Comparison of ENCODE assay signal across 20 cellular contexts in genomic region chr3:151766454-151766853, GRCh38. TPM values are rescaled to one million over a fixed set of nuclear protein-coding genes. Genes with fewer than 3 reads are reported as not detected.
DNase-seq lines count a peak whose midpoint lies in the region; ATAC-seq, FAIRE-seq and TF ChIP-seq lines count a peak whose summit lies in the region.
"Had no signal": no experiment of that assay in that cellular context is flagged by ENCODE, and none has a peak within 500 bp of the region (broad histone marks: within the 10 kb centered on the region; RNA-seq: fewer than 3 reads in every experiment).

No MANE protein-coding gene starts in this region.

- no peak for TF ChIP-seq POLR2A in H54 (IDR thresholded peaks at IDR 0.05; ENCODE audit: low read depth, low read length)

- H3K4me1 Mint-ChIP-seq in activated T-cell treated with anti-CD3 and anti-CD28 coated beads, Interleukin-2, amount 50 U/mL, for 72 hours (ENCODE audit: low read depth) = no peaks in the 10 kb centered on the region
- H3K4me1 Mint-ChIP-seq: activated CD4-positive, alpha-beta T cell treated with anti-CD3 and anti-CD28 coated beads, Interleukin-2, amount 10 ng/mL, durations not matched to agents 7 days and 5 days had no signal

- H3K27me3 Mint-ChIP-seq in activated T-cell treated with anti-CD3 and anti-CD28 coated beads, Interleukin-2, amount 50 U/mL, for 72 hours (ENCODE audit: low read depth) = no peaks in the 10 kb centered on the region
- H3K27me3 Mint-ChIP-seq: activated CD4-positive, alpha-beta T cell treated with anti-CD3 and anti-CD28 coated beads, Interleukin-2, amount 10 ng/mL, durations not matched to agents 7 days and 5 days; CD4-positive, alpha-beta T cell had no signal

- H3K27ac Mint-ChIP-seq in activated T-cell treated with anti-CD3 and anti-CD28 coated beads, Interleukin-2, amount 50 U/mL, for 72 hours = no peak overlapping the region
- H3K27ac Mint-ChIP-seq: activated CD4-positive, alpha-beta T cell treated with anti-CD3 and anti-CD28 coated beads, Interleukin-2, amount 10 ng/mL, durations not matched to agents 7 days and 5 days; activated naive CD4-positive, alpha-beta T cell treated with anti-CD3 and anti-CD28 coated beads, Interleukin-2, amount 50 U/mL, for 72 hours; CD4-positive, alpha-beta T cell had no signal

- DNase-seq in H54 (ENCODE audit: insufficient read length, low spot score) (no peak), RCC 7860 (ENCODE audit: low spot score) (peak; percentile 55), dermis microvascular lymphatic vessel endothelial cell (ENCODE audit: low read depth in 2 of 2) (peak; percentile 61 to 94), retinal pigment epithelial cell (ENCODE audit: low read depth) (peak; percentile 22), DMS53 treated with DMSO at 0.1 percent for 48 hours (lab: John Stamatoyannopoulos, UW; ENCODE audit: unreplicated experiment) (no peak), MG63 (no peak)
- DNase-seq in activated T-cell treated with anti-CD3 and anti-CD28 coated beads, Interleukin-2, amount 50 U/mL, for 72 hours = no peak
- DNase-seq: activated CD4-positive, alpha-beta T cell treated with anti-CD3 and anti-CD28 coated beads, Interleukin-2, amount 10 ng/mL, durations not matched to agents 7 days and 5 days; activated T-cell treated with anti-CD3 and anti-CD28 coated beads, Interleukin-2, amount 50 U/mL, for 1 hour; CD4-positive, alpha-beta T cell; central memory CD4-positive, alpha-beta T cell; heart left ventricle; NCI-H2171 treated with DMSO at 0.1 percent for 48 hours; SHP77; stimulated activated CD4-positive, alpha-beta T cell treated with anti-CD3 and anti-CD28 coated beads, Interleukin-4, amount 100 ng/mL, for 24 hours had no signal

- H3K36me3 Mint-ChIP-seq in activated T-cell treated with anti-CD3 and anti-CD28 coated beads, Interleukin-2, amount 50 U/mL, for 72 hours (ENCODE audit: insufficient read depth in 2 of 2) = no peaks in the 10 kb centered on the region
- H3K36me3 Mint-ChIP-seq: activated naive CD4-positive, alpha-beta T cell treated with anti-CD3 and anti-CD28 coated beads, Interleukin-2, amount 50 U/mL, for 72 hours had no signal

- peak; percentile 85 for FAIRE-seq in H54 (lab: Jason Lieb, UNC)
- peak; percentile 58 for FAIRE-seq in RCC 7860 (lab: Jason Lieb, UNC)
- FAIRE-seq: GM12878 had no signal

- no peaks in the 10 kb centered on the region for H3K36me3 ChIP-seq in MG63
- H3K36me3 ChIP-seq: heart left ventricle, thoracic aorta had no signal

- H3K4me3 ChIP-seq in retinal pigment epithelial cell (ENCODE audit: low read length) (no peak overlapping the region), MG63 (no peak overlapping the region)
- H3K4me3 ChIP-seq: GM12878, heart left ventricle, thoracic aorta had no signal

- H3K9me3 ChIP-seq in MG63 = peaks cover 3% of the 10 kb centered on the region
- H3K9me3 ChIP-seq: heart left ventricle, thoracic aorta had no signal

- H3K27me3 ChIP-seq in MG63 = no peaks in the 10 kb centered on the region
- H3K27me3 ChIP-seq: heart left ventricle had no signal

- no peak for TF ChIP-seq CTCF in retinal pigment epithelial cell (conservative IDR thresholded peaks at IDR 0.05; ENCODE audit: low read depth, low read length)

- ATAC-seq in activated T-cell treated with anti-CD3 and anti-CD28 coated beads, Interleukin-2, amount 50 U/mL, for 72 hours (replicated peaks in 1 of 2) = no peak
- ATAC-seq: activated naive CD4-positive, alpha-beta T cell treated with anti-CD3 and anti-CD28 coated beads, Interleukin-2, amount 50 U/mL, for 72 hours; GM12878 had no signal

- no peak overlapping the region for H3K4me3 Mint-ChIP-seq in activated T-cell treated with anti-CD3 and anti-CD28 coated beads, Interleukin-2, amount 50 U/mL, for 72 hours
- H3K4me3 Mint-ChIP-seq: activated CD4-positive, alpha-beta T cell treated with anti-CD3 and anti-CD28 coated beads, Interleukin-2, amount 10 ng/mL, durations not matched to agents 7 days and 5 days; CD4-positive, alpha-beta T cell had no signal

- H3K9me3 Mint-ChIP-seq in activated T-cell treated with anti-CD3 and anti-CD28 coated beads, Interleukin-2, amount 50 U/mL, for 72 hours = peaks cover 2 to 3% of the 10 kb centered on the region in 2 donors
- H3K9me3 Mint-ChIP-seq: activated CD4-positive, alpha-beta T cell treated with anti-CD3 and anti-CD28 coated beads, Interleukin-2, amount 10 ng/mL, durations not matched to agents 7 days and 5 days; CD4-positive, alpha-beta T cell had no signal

RNA-seq across cellular contexts. Expression of gene AADACL2, which starts 32.7 kb away (rescaled TPM):
- not detected in 2 replicates for total RNA-seq in dermis microvascular lymphatic vessel endothelial cell
- not detected for total RNA-seq in activated T-cell treated with anti-CD3 and anti-CD28 coated beads, Interleukin-2, amount 50 U/mL, for 72 hours
- not detected in 2 replicates for total RNA-seq in MG63 (2014; rRNA removed; shearing (Covaris generic); ENCODE audit: low replicate concordance)
- total RNA-seq: activated CD4-positive, alpha-beta T cell treated with anti-CD3 and anti-CD28 coated beads, Interleukin-2, amount 10 ng/mL, durations not matched to agents 7 days and 5 days; activated naive CD4-positive, alpha-beta T cell treated with anti-CD3 and anti-CD28 coated beads, Interleukin-2, amount 50 U/mL, for 72 hours; CD4-positive, alpha-beta T cell; GM12878; kidney epithelial cell; mononuclear cell; thoracic aorta had no signal

RNA-seq across cellular contexts. Expression of gene AADAC, which starts 47.5 kb away (rescaled TPM):
- total RNA-seq in dermis microvascular lymphatic vessel endothelial cell = under 0.01 and 0.13 TPM in 2 replicates
- not detected for total RNA-seq in activated T-cell treated with anti-CD3 and anti-CD28 coated beads, Interleukin-2, amount 50 U/mL, for 72 hours
- not detected in 2 replicates for total RNA-seq in MG63 (2014; rRNA removed; shearing (Covaris generic); ENCODE audit: low replicate concordance)
- total RNA-seq: activated CD4-positive, alpha-beta T cell treated with anti-CD3 and anti-CD28 coated beads, Interleukin-2, amount 10 ng/mL, durations not matched to agents 7 days and 5 days; activated naive CD4-positive, alpha-beta T cell treated with anti-CD3 and anti-CD28 coated beads, Interleukin-2, amount 50 U/mL, for 72 hours; CD4-positive, alpha-beta T cell; kidney epithelial cell; mononuclear cell; thoracic aorta had no signal

Comparison
In these comparisons a context has a peak if more than half of its experiments do, and no peak if none do; other contexts are left out.
1. DNase-seq: peak in RCC 7860 (single experiment), dermis microvascular lymphatic vessel endothelial cell (2 of 2) and retinal pigment epithelial cell (single experiment); none in H54 (single experiment), activated T-cell treated with anti-CD3 and anti-CD28 coated beads, Interleukin-2, amount 50 U/mL, for 72 hours (0 of 2), DMS53 treated with DMSO at 0.1 percent for 48 hours (single experiment) and MG63 (single experiment).